9 cellular contexts compared by ENCODE assay signal in the genomic region with DNA sequence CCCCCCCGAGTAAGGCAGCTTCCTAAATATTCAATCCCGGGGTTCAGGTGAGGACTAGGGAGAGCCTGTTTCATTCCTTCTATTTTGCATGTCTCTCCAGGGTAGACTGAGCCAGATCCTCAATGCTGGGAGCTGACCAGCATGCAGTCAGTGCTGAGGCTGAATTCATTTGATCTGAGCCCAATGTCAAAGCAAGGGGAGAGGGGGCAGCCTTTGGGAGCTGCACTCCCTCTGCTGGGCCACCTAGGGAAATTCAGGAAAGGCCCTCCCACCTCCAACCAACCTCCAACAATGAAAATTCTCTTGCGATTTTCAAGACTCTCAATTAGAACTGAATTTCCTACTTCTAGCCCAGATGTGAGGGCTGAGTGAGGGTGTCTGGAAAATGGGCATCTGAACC.
DNase-seq lines count a peak whose midpoint lies in the region; ATAC-seq, FAIRE-seq and TF ChIP-seq lines count a peak whose summit lies in the region.
"Had no signal": no experiment of that assay in that cellular context is flagged by ENCODE, and none has a peak within 500 bp of the region (broad histone marks: within the 10 kb centered on the region; RNA-seq: fewer than 3 reads in every experiment).

No MANE protein-coding gene starts in this region.

- in situ Hi-C loops in KBM-7 (cut with MboI; ENCODE audit: low pct_unique_long_range_greater_than_20kb, low sequenced_read_pairs): no loop called here

- no peaks in the 10 kb centered on the region for H3K9me3 ChIP-seq in left lung

- no peak overlapping the region for H3K4me3 ChIP-seq in left lung

- H3K36me3 ChIP-seq in left lung: no peaks in the 10 kb centered on the region

- intact Hi-C loops in left lung (cut with DNase I): no loop called here

- FAIRE-seq in GM19239 (lab: Jason Lieb, UNC): no peak

- H3K4me1 ChIP-seq in left lung: no peaks in the 10 kb centered on the region

- H3K27ac ChIP-seq in left lung: no peak overlapping the region

- ATAC-seq in left lung: peak; percentile 66
- ATAC-seq in HG03469 (IDR thresholded peaks at IDR 0.05; ENCODE audit: unreplicated experiment): no peak

- H3K27me3 ChIP-seq in left lung: peaks cover 0 to 32% of the 10 kb centered on the region in 2 donors

- DNase-seq in COLO829 (ENCODE audit: low spot score) (peak; percentile 8), KBM-7 (peak; percentile 20), SW480 (ENCODE audit: low spot score) (peak; percentile 53), left lung (no peak), GM19239 (ENCODE audit: insufficient read length, low spot score) (no peak), AG20443 (ENCODE audit: low spot score) (no peak), NCI-H1048 (lab: John Stamatoyannopoulos, UW) (no peak)
- DNase-seq: OCI-M1 had no signal

- no peak for TF ChIP-seq CTCF in left lung (IDR thresholded peaks at IDR 0.05)

Comparison
In these comparisons a context has a peak if more than half of its experiments do, and no peak if none do; other contexts are left out.
1. DNase-seq: peak in COLO829 (single experiment), KBM-7 (single experiment) and SW480 (single experiment); none in left lung (0 of 2), GM19239 (single experiment), AG20443 (single experiment) and NCI-H1048 (single experiment).